Comparison of ENCODE assay signal across 8 cellular contexts in genomic region chr2:20450201-20451108, GRCh38. TPM values are rescaled to one million over a fixed set of nuclear protein-coding genes. Genes with fewer than 3 reads are reported as not detected.
A peak's percentile ranks its signal among the peaks of the same experiment; 100 is the strongest.
DNase-seq lines count a peak whose midpoint lies in the region; ATAC-seq lines count a peak whose summit lies in the region.

No MANE protein-coding gene starts in this region.

- H3K27me3 ChIP-seq in HUES64 (ENCODE audit: insufficient read depth, low read length), result peaks cover 74% of the 10 kb centered on the region

- 36% methylated on average over 8 of the region's 8 CpGs for WGBS in HUES64

- peaks cover 29% of the 10 kb centered on the region for H3K4me1 ChIP-seq in HUES64 (ENCODE audit: insufficient read depth, low read length)

- H3K27ac ChIP-seq in HUES64 (ENCODE audit: low read depth, low read length), result peak overlapping the region; percentile 37; the same call in 1 of the 2 replicates
- peak overlapping the region; percentile 92 for H3K27ac ChIP-seq in cingulate gyrus (ENCODE audit: low read depth, low read length)
- peak overlapping the region; percentile 99 for H3K27ac ChIP-seq in substantia nigra (ENCODE audit: low read depth, low read length, poor library complexity, severe bottlenecking)

- peaks cover 2% of the 10 kb centered on the region; the same call in 1 of the 2 replicates for H3K36me3 ChIP-seq in HUES64 (ENCODE audit: insufficient read depth, low read length)

- peak overlapping the region; percentile 90; the same call in 1 of the 2 replicates for H3K4me3 ChIP-seq in HUES64 (ENCODE audit: low read length)

- no peak for ATAC-seq in HG03520 (IDR thresholded peaks at IDR 0.05; ENCODE audit: unreplicated experiment)
- ATAC-seq in HG02970 (IDR thresholded peaks at IDR 0.05; ENCODE audit: low FRiP score, unreplicated experiment), result no peak

- H3K9ac ChIP-seq in HUES64 (ENCODE audit: low read depth, low read length), result no peak overlapping the region

- no peaks in the 10 kb centered on the region for H3K9me3 ChIP-seq in HUES64 (ENCODE audit: insufficient read depth, low read depth, low read length)

- peak; percentile 66 for DNase-seq in left kidney (ENCODE audit: low read depth, low spot score)
- peak in 47 of 49 donors; percentile 41 to 91 (median 85) for DNase-seq in substantia nigra (lab: John Stamatoyannopoulos, UW)
- DNase-seq in DMS114 treated with DMSO at 0.1 percent for 48 hours (lab: John Stamatoyannopoulos, UW; ENCODE audit: unreplicated experiment), result no peak
- DNase-seq in GOT3 (lab: John Stamatoyannopoulos, UW), result no peak

RNA-seq across cellular contexts. Expression of gene RHOB, which starts 3.6 kb away (rescaled TPM):
- 35.2 TPM for polyA plus RNA-seq in HUES64 (2013, experiment 1 of 2)
- polyA plus RNA-seq in HUES64 (2013, experiment 2 of 2), result 53.3 TPM

Comparison
In these comparisons a context has a peak if more than half of its experiments do, and no peak if none do; other contexts are left out.
1. H3K27ac ChIP-seq: peak in every context shown above with its lines; median percentile 99 in substantia nigra; 92 in cingulate gyrus; 37 in HUES64.
2. DNase-seq: peak in left kidney (single experiment) and substantia nigra (47 of 49); none in DMS114 treated with DMSO at 0.1 percent for 48 hours (single experiment) and GOT3 (single experiment).